Comparison of ENCODE assay signal across 8 cellular contexts in the genomic region with DNA sequence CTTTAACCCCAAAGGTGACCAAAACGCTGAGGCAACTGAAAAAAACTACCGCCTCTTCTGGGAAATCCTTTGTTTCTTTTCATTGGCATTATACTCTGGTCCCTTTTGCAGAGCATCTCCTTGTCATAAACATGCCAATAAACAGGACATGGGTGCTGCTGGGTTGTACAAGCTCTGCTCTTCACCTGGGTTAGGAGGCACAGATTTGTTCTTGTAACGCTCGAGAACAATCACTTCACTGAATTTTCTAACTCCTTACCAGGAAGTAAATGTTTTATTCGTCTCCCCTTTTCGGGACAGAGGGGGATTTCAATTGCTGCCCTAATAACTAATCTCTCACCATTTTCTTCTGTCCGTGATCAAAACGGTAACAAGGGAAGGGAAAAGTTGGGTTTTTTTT. TPM values are rescaled to one million over a fixed set of nuclear protein-coding genes. Genes with fewer than 3 reads are reported as not detected.
DNase-seq lines count a peak whose midpoint lies in the region; ATAC-seq, FAIRE-seq and TF ChIP-seq lines count a peak whose summit lies in the region.

No MANE protein-coding gene starts in this region.

- no peak for TF ChIP-seq POLR2A in GM12878 (IDR thresholded peaks at IDR 0.05; ENCODE audit: low read depth, low read length)

- H4K8ac ChIP-seq in mesenchymal stem cell (ENCODE audit: low read length), result no peak overlapping the region

- no peak overlapping the region for H3K18ac ChIP-seq in mesenchymal stem cell (ENCODE audit: low read depth in 1 of 2, low read length in 2 of 2)

- H3K36me3 ChIP-seq in right atrium auricular region (no peaks in the 10 kb centered on the region), GM12878 (ENCODE audit: control insufficient read depth in 2 of 2, insufficient read depth in 2 of 2, low read length in 1 of 2) (no peaks in the 10 kb centered on the region), mesenchymal stem cell (ENCODE audit: control insufficient read depth in 1 of 2, insufficient read depth in 2 of 2, low read depth in 1 of 2, low read length in 2 of 2) (no peaks in the 10 kb centered on the region)

- no peak overlapping the region for H2BK15ac ChIP-seq in mesenchymal stem cell (ENCODE audit: low read depth, poor library complexity, severe bottlenecking)

- no peak overlapping the region for H4K91ac ChIP-seq in mesenchymal stem cell (ENCODE audit: low read length)

- RAD21 ChIA-PET in GM12878 (lab: Charles Lee; ENCODE audit: unreplicated experiment), result interaction anchor here (1.2 to 1.7 kb wide), 2 partner anchors 41 to 63 kb away, joined by 3 read pairs; a partner anchor contains a TSS

- no peak overlapping the region for H3K4ac ChIP-seq in mesenchymal stem cell (ENCODE audit: low read depth in 1 of 2, low read length in 2 of 2)

- no peak overlapping the region for H2BK5ac ChIP-seq in mesenchymal stem cell (ENCODE audit: low read depth, low read length, poor library complexity, severe bottlenecking)

- intact Hi-C loops in Right ventricle myocardium superior (cut with DNase I) (no loop called here), GM12878 (cut with micrococcal nuclease; ENCODE audit: unreplicated experiment) (no loop called here)

- no peaks in the 10 kb centered on the region for H3K27me3 ChIP-seq in right atrium auricular region
- H3K27me3 ChIP-seq in GM12878 (replicated peaks in 1 of 2; ENCODE audit: control insufficient read depth in 2 of 2, insufficient read depth in 2 of 2, low read length in 1 of 2), result peaks cover 10 to 19% of the 10 kb centered on the region in 2 experiments
- peaks cover 0 to 23% of the 10 kb centered on the region in 2 experiments for H3K27me3 ChIP-seq in mesenchymal stem cell (ENCODE audit: control insufficient read depth in 1 of 2, insufficient read depth in 1 of 2, low read length in 2 of 2)

- DNase-seq in right atrium auricular region (ENCODE audit: low spot score), result no peak
- no peak for DNase-seq in Right ventricle myocardium superior
- no peak for DNase-seq in GM12878 (ENCODE audit: low read depth, low spot score)
- peak; percentile 10 for DNase-seq in mesenchymal stem cell
- no peak for DNase-seq in NCI-H2107 treated with DMSO at 0.1 percent for 48 hours (lab: John Stamatoyannopoulos, UW; ENCODE audit: unreplicated experiment)
- DNase-seq in NCI-H345 (lab: John Stamatoyannopoulos, UW), result no peak
- no peak for DNase-seq in NCI-H1092 (lab: John Stamatoyannopoulos, UW)

- H3K4me2 ChIP-seq in GM12878 (ENCODE audit: control insufficient read depth, insufficient read depth) (peak overlapping the region; percentile 99), mesenchymal stem cell (ENCODE audit: low read length, poor library complexity, severe bottlenecking) (peak overlapping the region; percentile 87)

- BruUV-seq in GM12878 (replicated peaks; lab: Mats Ljungman, UMichigan), result no TSS peak

- no peaks in the 10 kb centered on the region for H3K79me1 ChIP-seq in mesenchymal stem cell (replicated peaks; ENCODE audit: low read length, poor library complexity, severe bottlenecking)

- no peak overlapping the region for H3K23ac ChIP-seq in mesenchymal stem cell (ENCODE audit: low read length in 2 of 2)

- TF ChIP-seq RAD21 in GM12878 (IDR thresholded peaks at IDR 0.05; ENCODE audit: insufficient read depth, low read depth, low read length), result no peak

- H2BK12ac ChIP-seq in mesenchymal stem cell (ENCODE audit: low read length in 2 of 2), result no peak overlapping the region

- no peak for TF ChIP-seq CTCF in right atrium auricular region (IDR thresholded peaks at IDR 0.05)
- TF ChIP-seq CTCF in GM12878 (IDR thresholded peaks at IDR 0.05 in 2 of 3, conservative IDR thresholded peaks at IDR 0.05 in 1 of 3; ENCODE audit: control insufficient read depth in 2 of 3, extremely low read depth in 1 of 3, insufficient read depth in 1 of 3, low read depth in 3 of 3, low read length in 3 of 3), result no peak

- H3K9me3 ChIP-seq in right atrium auricular region (no peaks in the 10 kb centered on the region), GM12878 (replicated peaks; ENCODE audit: control insufficient read depth, insufficient read depth, low read length) (no peaks in the 10 kb centered on the region), mesenchymal stem cell (ENCODE audit: control insufficient read depth, low read length) (no peaks in the 10 kb centered on the region)

- no peak overlapping the region for H2BK120ac ChIP-seq in mesenchymal stem cell (ENCODE audit: low read depth, low read length)

- H2AK5ac ChIP-seq in mesenchymal stem cell (ENCODE audit: low read length, severe bottlenecking), result no peak overlapping the region

- ATAC-seq in Right ventricle myocardium superior (ENCODE audit: poor library complexity) (no peak), GM12878 (no peak), GM21526 (IDR thresholded peaks at IDR 0.05; ENCODE audit: low FRiP score, unreplicated experiment) (no peak)

- no peak overlapping the region for H3K14ac ChIP-seq in mesenchymal stem cell (ENCODE audit: low read length in 2 of 2)

- SMC1A ChIA-PET in GM12878 (lab: Charles Lee; ENCODE audit: uncharacterized antibody, unreplicated experiment), result interaction anchor here (1.6 kb wide), 1 partner anchor 42 kb away, joined by 3 read pairs; no protein-coding TSS in a partner anchor

- in situ Hi-C loops in GM12878 (cut with MboI), result no loop called here

- no peaks in the 10 kb centered on the region for H3K79me2 ChIP-seq in GM12878 (ENCODE audit: control insufficient read depth, insufficient read depth, low read length)

- H3K27ac ChIP-seq in right atrium auricular region (no peak overlapping the region), GM12878 (ENCODE audit: control insufficient read depth, insufficient read depth) (no peak overlapping the region), mesenchymal stem cell (ENCODE audit: low read length, poor library complexity, severe bottlenecking) (no peak overlapping the region)

- no peak for FAIRE-seq in GM12878 (lab: Jason Lieb, UNC)

- 22% methylated on average over 8 of the region's 8 CpGs for WGBS in GM12878 (ENCODE audit: insufficient coverage, insufficient replicate concordance, low lambda C conversion rate, missing lambda C conversion rate)
- WGBS in mesenchymal stem cell, result 41% methylated on average over 6 of the region's 8 CpGs

- peak overlapping the region; percentile 54 to 71 for H3K4me3 ChIP-seq in right atrium auricular region
- H3K4me3 ChIP-seq in GM12878, result peak overlapping the region; percentile 70
- peak overlapping the region in 1 of 2 experiments; percentile 89 for H3K4me3 ChIP-seq in mesenchymal stem cell (ENCODE audit: insufficient read depth in 1 of 2, low read depth in 1 of 2, low read length in 2 of 2)

- no peak for TF ChIP-seq EP300 in GM12878 (IDR thresholded peaks at IDR 0.05; ENCODE audit: borderline replicate concordance in 1 of 2, control insufficient read depth in 1 of 2, low read depth in 2 of 2, low read length in 2 of 2)

- H2AFZ ChIP-seq in GM12878 (ENCODE audit: control insufficient read depth, low read depth, low read length) (no peak overlapping the region; the same call in 1 of the 2 replicates), mesenchymal stem cell (ENCODE audit: low read depth, low read length) (no peak overlapping the region)

- POLR2A ChIA-PET in GM12878 (lab: Charles Lee), result no interaction called here

- no peak overlapping the region for H3K9ac ChIP-seq in GM12878 (ENCODE audit: control insufficient read depth, insufficient read depth, low read length)
- peak overlapping the region; percentile 84 for H3K9ac ChIP-seq in mesenchymal stem cell (ENCODE audit: low read length)

- H3K4me1 ChIP-seq in right atrium auricular region (peaks cover 0 to 28% of the 10 kb centered on the region in 2 donors), GM12878 (ENCODE audit: control insufficient read depth, insufficient read depth, low read length) (no peaks in the 10 kb centered on the region), mesenchymal stem cell (ENCODE audit: control insufficient read depth, insufficient read depth, low read depth, low read length) (peaks cover 5% of the 10 kb centered on the region)

- H4K20me1 ChIP-seq in GM12878 (ENCODE audit: control insufficient read depth, insufficient read depth), result no peaks in the 10 kb centered on the region

- CTCF ChIA-PET in GM12878 (lab: Yijun Ruan, JAX), result interaction anchor here (1.2 to 1.3 kb wide), 2 partner anchors 8 to 42 kb away, joined by 3 to 4 read pairs; no protein-coding TSS in a partner anchor

TF ChIP-seq in GM12878, 131 proteins besides CTCF, POLR2A, EP300 and RAD21 (continues in another document):
- TF ChIP-seq, protein P1, sequence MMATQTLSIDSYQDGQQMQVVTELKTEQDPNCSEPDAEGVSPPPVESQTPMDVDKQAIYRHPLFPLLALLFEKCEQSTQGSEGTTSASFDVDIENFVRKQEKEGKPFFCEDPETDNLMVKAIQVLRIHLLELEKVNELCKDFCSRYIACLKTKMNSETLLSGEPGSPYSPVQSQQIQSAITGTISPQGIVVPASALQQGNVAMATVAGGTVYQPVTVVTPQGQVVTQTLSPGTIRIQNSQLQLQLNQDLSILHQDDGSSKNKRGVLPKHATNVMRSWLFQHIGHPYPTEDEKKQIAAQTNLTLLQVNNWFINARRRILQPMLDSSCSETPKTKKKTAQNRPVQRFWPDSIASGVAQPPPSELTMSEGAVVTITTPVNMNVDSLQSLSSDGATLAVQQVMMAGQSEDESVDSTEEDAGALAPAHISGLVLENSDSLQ (IDR thresholded peaks at IDR 0.05), result no peak
- TF ChIP-seq MEF2A (IDR thresholded peaks at IDR 0.05; ENCODE audit: insufficient read depth, low read depth, low read length), result no peak
- no peak for TF ChIP-seq IKZF1 (conservative IDR thresholded peaks at IDR 0.05)

RNA-seq across cellular contexts. Expression of a gene that starts 1.3 kb away (rescaled TPM):
- total RNA-seq in right atrium auricular region (1 to 10 TPM; 1.4 to 1.5 TPM), Right ventricle myocardium superior (1.3 TPM), GM12878 (2014; rRNA removed) (0.05 TPM in 1 of 2 replicates, not detected in the other), GM12878 (2014; rRNA removed; fragmentation: Illumina TruSeq; extraction: Trizol) (0.04 and 0.09 TPM in 2 replicates), GM12878 (2021) (0.03 and 0.05 TPM in 2 replicates)
- total RNA-seq in GM12878 (2013; cell fraction: nucleolus; rRNA removed), result 0.10 TPM in 1 of 2 replicates, not detected in the other
- polyA plus RNA-seq in GM12878 (2011; ENCODE audit: low read depth), result not detected
- polyA plus RNA-seq in GM12878 (2011; rRNA removed) (0.22 and 0.24 TPM in 2 replicates), GM12878 (2014; fragmentation: Illumina TruSeq; extraction: Trizol) (0.03 and 0.06 TPM in 2 replicates), GM12878 (2014; fragmentation: Nextera tagmentation; extraction: Ambion mirVana) (not detected), GM12878 (2014; rRNA removed) (0.05 TPM in 1 of 2 replicates, not detected in the other), GM12878 (2016; fragmentation: Nextera tagmentation; extraction: Ambion mirVana) (under 1 TPM in 1 of 2 experiments, not detected in 1; 0.03 TPM)
- 0.10 and 0.28 TPM in 2 replicates for polyA plus RNA-seq in GM12878 (2011; cell fraction: cytosol; rRNA removed)
- 0.16 and 0.18 TPM in 2 replicates for polyA plus RNA-seq in GM12878 (2011; cell fraction: nucleus; rRNA removed)
- not detected in 2 replicates for polyA plus RNA-seq in GM12878 (2012)
- polyA minus RNA-seq in GM12878 (2011; rRNA and poly(A)+ RNA removed), result 0.57 and 0.73 TPM in 2 replicates
- polyA minus RNA-seq in GM12878 (2011; cell fraction: cytosol; rRNA and poly(A)+ RNA removed), result 0.21 TPM in 1 of 2 replicates, not detected in the other
- polyA minus RNA-seq in GM12878 (2011; cell fraction: nucleus; rRNA and poly(A)+ RNA removed), result 0.48 and 0.60 TPM in 2 replicates
- 0.76 TPM for polyA plus RNA-seq in mesenchymal stem cell (2013, experiment 1 of 2)
- polyA plus RNA-seq in mesenchymal stem cell (2013, experiment 2 of 2), result 0.70 TPM
